Comparison of ENCODE assay signal across 9 cellular contexts in genomic region chr3:141575879-141576743, GRCh38.
DNase-seq lines count a peak whose midpoint lies in the region; ATAC-seq and TF ChIP-seq lines count a peak whose summit lies in the region.
"Had no signal": no experiment of that assay in that cellular context is flagged by ENCODE, and none has a peak within 500 bp of the region (broad histone marks: within the 10 kb centered on the region; RNA-seq: fewer than 3 reads in every experiment).

No MANE protein-coding gene starts in this region.

- H3K9me3 Mint-ChIP-seq in progenitor cell of endocrine pancreas (ENCODE audit: low read depth) = no peaks in the 10 kb centered on the region

- H3K4me3 ChIP-seq in HL-60 (replicated peaks; ENCODE audit: insufficient read depth, low read length) = no peak overlapping the region
- H3K4me3 ChIP-seq: HAP-1 had no signal

- no peak overlapping the region for H3K27ac ChIP-seq in 22Rv1
- H3K27ac ChIP-seq in HL-60 (replicated peaks) = no peak overlapping the region

- TF ChIP-seq CTCF in 22Rv1 (IDR thresholded peaks at IDR 0.05) = peak; percentile 65
- peak; percentile 17 for TF ChIP-seq CTCF in HL-60 (IDR thresholded peaks at IDR 0.05; ENCODE audit: insufficient read depth, low read length)
- peak; percentile 62 for TF ChIP-seq CTCF in progenitor cell of endocrine pancreas (IDR thresholded peaks at IDR 0.05; ENCODE audit: unreplicated experiment)

- no peak overlapping the region for H3K4me3 Mint-ChIP-seq in progenitor cell of endocrine pancreas (ENCODE audit: low read depth)

- H3K4me1 Mint-ChIP-seq in progenitor cell of endocrine pancreas (ENCODE audit: low read depth) = peaks cover 11% of the 10 kb centered on the region

- no peak for TF ChIP-seq POLR2A in erythroblast (IDR thresholded peaks at IDR 0.05; ENCODE audit: low read length)

- H3K27ac Mint-ChIP-seq in progenitor cell of endocrine pancreas = peak overlapping the region; percentile 15

- H3K36me3 Mint-ChIP-seq in progenitor cell of endocrine pancreas (ENCODE audit: insufficient read depth) = peaks cover 3% of the 10 kb centered on the region

- peak; percentile 42 for DNase-seq in ELR (ENCODE audit: low read depth)
- no peak for DNase-seq in HL-60 (ENCODE audit: low read depth in 1 of 2, low spot score in 1 of 2)
- peak; percentile 40 to 46 for DNase-seq in erythroblast (lab: John Stamatoyannopoulos, UW)
- DNase-seq in progenitor cell of endocrine pancreas (ENCODE audit: low spot score, unreplicated experiment) = no peak
- no peak for DNase-seq in UCSD-AML1 (lab: John Stamatoyannopoulos, UW; ENCODE audit: unreplicated experiment)

- peak; percentile 85 for ATAC-seq in SK-N-SH treated with all-trans-retinoic acid at 6 μM for 48 hours
- no peak for ATAC-seq in HG02938 (IDR thresholded peaks at IDR 0.05; ENCODE audit: unreplicated experiment)

- H3K27me3 Mint-ChIP-seq in progenitor cell of endocrine pancreas = no peaks in the 10 kb centered on the region

- H3K27me3 ChIP-seq in HL-60 (ENCODE audit: insufficient read depth, poor library complexity, severe bottlenecking) = no peaks in the 10 kb centered on the region

TF ChIP-seq in SK-N-SH treated with all-trans-retinoic acid at 6 μM for 48 hours, 23 proteins besides CTCF, POLR2A, EP300 and RAD21:
- TF ChIP-seq ZC3H10 (CRISPR knock-in tag; IDR thresholded peaks at IDR 0.05) = no peak
- no peak for TF ChIP-seq PATZ1 (CRISPR knock-in tag; IDR thresholded peaks at IDR 0.05; ENCODE audit: borderline replicate concordance)
- no peak for TF ChIP-seq TOX (CRISPR knock-in tag; IDR thresholded peaks at IDR 0.05; ENCODE audit: borderline replicate concordance)
- no peak for TF ChIP-seq ZFP3 (CRISPR knock-in tag; IDR thresholded peaks at IDR 0.05)
- no peak for TF ChIP-seq ZFP30 (CRISPR knock-in tag; IDR thresholded peaks at IDR 0.05)
- TF ChIP-seq RARB (CRISPR knock-in tag; IDR thresholded peaks at IDR 0.05) = no peak
- TF ChIP-seq GLIS3 (CRISPR knock-in tag; IDR thresholded peaks at IDR 0.05) = no peak
- TF ChIP-seq CSDC2 (CRISPR knock-in tag; IDR thresholded peaks at IDR 0.05) = no peak
- TF ChIP-seq SNAI2 (CRISPR knock-in tag; IDR thresholded peaks at IDR 0.05) = no peak
- no peak for TF ChIP-seq PPARA (CRISPR knock-in tag; IDR thresholded peaks at IDR 0.05; ENCODE audit: borderline replicate concordance)
- TF ChIP-seq TCF4 (CRISPR knock-in tag; IDR thresholded peaks at IDR 0.05; ENCODE audit: borderline replicate concordance) = no peak
- no peak for TF ChIP-seq BACH2 (CRISPR knock-in tag; IDR thresholded peaks at IDR 0.05; ENCODE audit: borderline replicate concordance)
- no peak for TF ChIP-seq ZNF8 (CRISPR knock-in tag; IDR thresholded peaks at IDR 0.05)
- TF ChIP-seq ARNTL (CRISPR knock-in tag; IDR thresholded peaks at IDR 0.05; ENCODE audit: borderline replicate concordance, low read depth) = no peak
- TF ChIP-seq ESRRG (CRISPR knock-in tag; IDR thresholded peaks at IDR 0.05) = no peak
- TF ChIP-seq TSHZ2 (CRISPR knock-in tag; IDR thresholded peaks at IDR 0.05) = no peak
- no peak for TF ChIP-seq ZNF565 (CRISPR knock-in tag; conservative IDR thresholded peaks at IDR 0.05; ENCODE audit: low read depth)

Comparison
In these comparisons a context has a peak if more than half of its experiments do, and no peak if none do; other contexts are left out.
1. DNase-seq: peak in ELR (single experiment) and erythroblast (2 of 2); none in HL-60 (0 of 2), progenitor cell of endocrine pancreas (single experiment) and UCSD-AML1 (single experiment).
2. Peak in every context shown above with its lines, with median percentiles within 50 percentile points of each other: CTCF ChIP-seq.